In genomic region chr2:171281116-171281515, GRCh38 we compare ENCODE assay signal across 13 cellular contexts.
"Had no signal": no experiment of that assay in that cellular context is flagged by ENCODE, and none has a peak within 500 bp of the region (broad histone marks: within the 10 kb centered on the region; RNA-seq: fewer than 3 reads in every experiment).

No MANE protein-coding gene starts in this region.

- ATAC-seq: activated T-helper 17 cell treated with anti-CD3 and anti-CD28 coated beads, Interleukin-2, amount 50 U/mL, for 72 hours; effector memory CD8-positive, alpha-beta T cell; heart right ventricle; left colon; stimulated activated naive CD8-positive, alpha-beta T cell treated with anti-CD3 and anti-CD28 coated beads, Interleukin-15, amount 100 ng/mL, for 72 hours had no signal

- DNase-seq: activated CD4-positive, alpha-beta T cell treated with anti-CD3 and anti-CD28 coated beads, Interleukin-2, amount 50 U/mL, for 4 hours; activated CD4-positive, CD25-positive, alpha-beta regulatory T cell treated with anti-CD3 and anti-CD28 coated beads, Interleukin-2, amount 50 U/mL, for 72 hours; activated naive CD4-positive, alpha-beta T cell treated with Interleukin-2 at 50 U/mL for 16 hours; dermis blood vessel endothelial cell; effector memory CD8-positive, alpha-beta T cell; heart right ventricle; left colon; ovary; stimulated activated CD4-positive, alpha-beta T cell treated with anti-CD3 and anti-CD28 coated beads, Interleukin-1b, Interleukin-23, amount 100 ng/mL, for 48 hours; stimulated activated naive CD8-positive, alpha-beta T cell treated with anti-CD3 and anti-CD28 coated beads, Interleukin-15, amount 100 ng/mL, for 72 hours; T1000; upper lobe of left lung had no signal
